ENCODE assay signal across 8 cellular contexts in genomic region chr22:47213571-47214230, GRCh38.
DNase-seq lines count a peak whose midpoint lies in the region; ATAC-seq, FAIRE-seq and TF ChIP-seq lines count a peak whose summit lies in the region.

No MANE protein-coding gene starts in this region.

- no peak overlapping the region for H2AFZ ChIP-seq in K562 (ENCODE audit: low read depth, low read length)

- H3K79me2 ChIP-seq in K562 (ENCODE audit: control insufficient read depth, insufficient read depth, low read length), result no peaks in the 10 kb centered on the region

- BruUV-seq in K562 (replicated peaks; lab: Mats Ljungman, UMichigan), result no TSS peak

- no peaks in the 10 kb centered on the region; a peak in 1 of 5 replicates for H3K4me1 ChIP-seq in K562 (replicated peaks in 1 of 2; ENCODE audit: control insufficient read depth in 2 of 2, insufficient read depth in 2 of 2, low read length in 2 of 2)
- no peaks in the 10 kb centered on the region for H3K4me1 ChIP-seq in aorta (ENCODE audit: control insufficient read depth in 1 of 2, insufficient read depth in 2 of 2, low read length in 2 of 2)

- FAIRE-seq in K562 (lab: Jason Lieb, UNC), result peak; percentile 6

- TF ChIP-seq CTCF in K562 (IDR thresholded peaks at IDR 0.05 in 2 of 3, conservative IDR thresholded peaks at IDR 0.05 in 1 of 3; ENCODE audit: insufficient read depth in 2 of 3, low read depth in 1 of 3, low read length in 3 of 3), result peak; percentile 68 to 80 (median 71)

- POLR2A ChIA-PET in K562 (lab: Yijun Ruan, JAX), result interaction anchor here (0.5 to 0.6 kb wide), 2 partner anchors 35 to 212 kb away, joined by 3 to 4 read pairs; no protein-coding TSS in a partner anchor
- POLR2A ChIA-PET in naive thymus-derived CD8-positive, alpha-beta T cell (lab: Charles Lee), result no interaction called here

- ATAC-seq in K562 (peak; percentile 83), aorta (ENCODE audit: low FRiP score) (no peak)
- ATAC-seq in naive thymus-derived CD8-positive, alpha-beta T cell, result peak; percentile 50 to 76

- no peaks in the 10 kb centered on the region for H3K9me1 ChIP-seq in K562 (ENCODE audit: control insufficient read depth, insufficient read depth, low read length)

- H3K27me3 ChIP-seq in K562 (ENCODE audit: control insufficient read depth in 2 of 2, insufficient read depth in 2 of 2, low read length in 2 of 2) (peaks cover 0 to 5% of the 10 kb centered on the region in 2 experiments; a peak in 1 of 5 replicates), aorta (ENCODE audit: control insufficient read depth in 1 of 2, insufficient read depth in 2 of 2, low read length in 1 of 2) (no peaks in the 10 kb centered on the region)

- no peak overlapping the region for H3K9ac ChIP-seq in K562 (ENCODE audit: insufficient read depth in 1 of 2, low read depth in 2 of 2, low read length in 2 of 2)

- in situ Hi-C loops in K562 (cut with MboI), result no loop called here

- H3K27me3 Mint-ChIP-seq in naive thymus-derived CD8-positive, alpha-beta T cell, result peaks cover 0 to 2% (median 0%) of the 10 kb centered on the region in 5 donors

- DNase-seq in AG08395 (ENCODE audit: low spot score) (peak; percentile 46), GM19240 (ENCODE audit: insufficient read length, low spot score) (peak; percentile 52), SKM-1 (lab: John Stamatoyannopoulos, UW; ENCODE audit: unreplicated experiment) (peak; percentile 2), K562 (ENCODE audit: extremely low read depth in 1 of 4, low spot score in 3 of 4) (peak; percentile 39 to 62 (median 56)), aorta (no peak), DMS114 treated with DMSO at 0.1 percent for 48 hours (lab: John Stamatoyannopoulos, UW; ENCODE audit: unreplicated experiment) (no peak), NCI-H2081 treated with DMSO at 0.1 percent for 48 hours (lab: John Stamatoyannopoulos, UW) (no peak)
- DNase-seq in naive thymus-derived CD8-positive, alpha-beta T cell, result peak in 7 of 10 donors; percentile 22 to 58 (median 35)

- CTCF ChIA-PET in K562 (lab: Yijun Ruan, JAX; ENCODE audit: low intra/inter-chr PET ratio), result interaction anchor here (0.7 kb wide), 1 partner anchor 272 kb away, joined by 3 read pairs; no protein-coding TSS in a partner anchor

- no peak for TF ChIP-seq EP300 in K562 (IDR thresholded peaks at IDR 0.05; ENCODE audit: low read length)

- TF ChIP-seq RAD21 in K562 (CRISPR knock-in tag; conservative IDR thresholded peaks at IDR 0.05 in 1 of 2, IDR thresholded peaks at IDR 0.05 in 1 of 2), result peak; percentile 34 to 64; a peak in 3 of 4 replicates

- no peaks in the 10 kb centered on the region for H3K36me3 Mint-ChIP-seq in naive thymus-derived CD8-positive, alpha-beta T cell

- H3K4me1 Mint-ChIP-seq in naive thymus-derived CD8-positive, alpha-beta T cell, result peaks cover 0 to 7% (median 4%) of the 10 kb centered on the region in 4 donors

- TF ChIP-seq POLR2A in K562 (conservative IDR thresholded peaks at IDR 0.05), result no peak

- no peaks in the 10 kb centered on the region for H3K9me3 Mint-ChIP-seq in naive thymus-derived CD8-positive, alpha-beta T cell

- H3K4me3 ChIP-seq in K562 (no peak overlapping the region), aorta (ENCODE audit: low read length in 2 of 2) (no peak overlapping the region)

- no peak overlapping the region for H3K4me2 ChIP-seq in K562 (ENCODE audit: insufficient read depth, low read length)

- no peak overlapping the region for H3K27ac ChIP-seq in K562 (ENCODE audit: extremely low read depth, low read depth, low read length)
- no peak overlapping the region for H3K27ac ChIP-seq in aorta (ENCODE audit: low read depth in 1 of 2, low read length in 2 of 2)

- intact Hi-C loops in K562 (cut with micrococcal nuclease) (loop anchor here (10.0 kb wide), 1 partner anchor 621 kb away; no protein-coding TSS in a partner anchor), aorta (cut with DNase I) (no loop called here)

- no peaks in the 10 kb centered on the region for H3K9me3 ChIP-seq in K562 (replicated peaks; ENCODE audit: control insufficient read depth, insufficient read depth, low read depth, low read length)
- no peaks in the 10 kb centered on the region for H3K9me3 ChIP-seq in aorta (ENCODE audit: control insufficient read depth, low read length)

- H3K36me3 ChIP-seq in K562 (ENCODE audit: control insufficient read depth, insufficient read depth, low read length) (no peaks in the 10 kb centered on the region), aorta (ENCODE audit: control insufficient read depth in 1 of 2, insufficient read depth in 2 of 2, low read length in 1 of 2) (no peaks in the 10 kb centered on the region)

- H3K4me3 Mint-ChIP-seq in naive thymus-derived CD8-positive, alpha-beta T cell, result no peak overlapping the region

- no peaks in the 10 kb centered on the region; the same call in 1 of the 2 replicates for H4K20me1 ChIP-seq in K562 (replicated peaks; ENCODE audit: control insufficient read depth, insufficient read depth, low read length)

- WGBS in K562 (ENCODE audit: insufficient coverage, low coverage, missing lambda C conversion rate), result 12% methylated on average over 12 of the region's 16 CpGs
- WGBS in aorta, 2 donors, result 76 to 80% methylated on average over 16 of the region's 16 CpGs

- H3K27ac Mint-ChIP-seq in naive thymus-derived CD8-positive, alpha-beta T cell, result peak overlapping the region in 4 of 10 donors; percentile 37 to 80 (median 54)

TF ChIP-seq in K562, 482 proteins besides CTCF, POLR2A, EP300 and RAD21:
- TF ChIP-seq RFX1 (IDR thresholded peaks at IDR 0.05) (no peak), RFX7 (CRISPR knock-in tag; IDR thresholded peaks at IDR 0.05) (no peak), TFAP4 (CRISPR knock-in tag; IDR thresholded peaks at IDR 0.05; ENCODE audit: borderline replicate concordance) (peak; percentile 23; the same call in 1 of the 2 replicates), TGIF2 (CRISPR knock-in tag; IDR thresholded peaks at IDR 0.05) (no peak), STAG1 (CRISPR knock-in tag; IDR thresholded peaks at IDR 0.05; ENCODE audit: borderline replicate concordance) (peak; percentile 64; the same call in 1 of the 2 replicates), SMC3 (conservative IDR thresholded peaks at IDR 0.05; ENCODE audit: insufficient read depth, low read depth, low read length) (peak; percentile 55)

Comparison
In these comparisons a context has a peak if more than half of its experiments do, and no peak if none do; other contexts are left out.
1. DNase-seq: peak in AG08395 (single experiment), GM19240 (single experiment), SKM-1 (single experiment), K562 (4 of 4) and naive thymus-derived CD8-positive, alpha-beta T cell (7 of 10); none in aorta (0 of 2), DMS114 treated with DMSO at 0.1 percent for 48 hours (single experiment) and NCI-H2081 treated with DMSO at 0.1 percent for 48 hours (single experiment).